1 cellular context compared by ENCODE assay signal in the genomic region with DNA sequence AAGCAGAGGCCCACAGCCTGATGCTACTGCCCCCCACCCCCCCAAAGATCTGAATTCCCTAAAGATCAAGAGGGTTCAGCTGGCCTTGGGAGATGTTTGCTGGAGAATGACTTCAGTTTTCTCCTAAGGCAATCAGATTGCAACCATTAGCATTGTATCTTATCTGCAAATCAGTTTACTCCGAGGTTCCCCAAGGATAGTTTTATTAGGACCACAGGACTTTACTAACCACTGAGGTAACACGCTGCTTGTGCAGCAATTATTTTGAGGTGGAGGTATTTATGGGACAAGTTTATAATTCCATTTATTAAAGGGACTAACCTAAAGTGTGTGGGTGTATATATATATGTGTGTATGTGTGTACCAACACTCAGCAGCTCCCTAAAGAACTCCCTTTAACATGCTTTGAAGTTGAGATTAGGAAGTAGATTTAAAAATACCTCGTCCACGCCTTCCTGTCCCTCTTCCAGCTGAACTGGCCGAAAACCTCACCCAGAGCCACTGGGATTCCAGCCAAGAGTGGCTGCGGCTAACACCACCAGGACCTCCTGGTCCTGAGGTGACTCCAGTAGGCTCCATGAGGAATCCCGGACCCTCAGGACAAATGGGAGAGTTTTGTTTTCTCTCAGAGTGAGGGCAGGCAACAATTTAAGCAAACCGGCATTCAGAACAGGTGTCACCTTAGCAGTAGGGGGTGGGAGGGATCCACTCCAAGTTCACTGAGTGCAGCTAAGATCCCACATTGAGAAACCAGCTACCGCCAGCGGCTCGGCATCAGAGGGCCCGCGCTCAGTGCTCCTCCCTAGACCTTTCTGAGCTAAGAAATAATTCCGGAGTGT.
TF ChIP-seq lines count a peak whose summit lies in the region.

No MANE protein-coding gene starts in this region.

TF ChIP-seq in K562, 482 proteins besides CTCF, POLR2A, EP300 and RAD21:
- TF ChIP-seq, protein P1, sequence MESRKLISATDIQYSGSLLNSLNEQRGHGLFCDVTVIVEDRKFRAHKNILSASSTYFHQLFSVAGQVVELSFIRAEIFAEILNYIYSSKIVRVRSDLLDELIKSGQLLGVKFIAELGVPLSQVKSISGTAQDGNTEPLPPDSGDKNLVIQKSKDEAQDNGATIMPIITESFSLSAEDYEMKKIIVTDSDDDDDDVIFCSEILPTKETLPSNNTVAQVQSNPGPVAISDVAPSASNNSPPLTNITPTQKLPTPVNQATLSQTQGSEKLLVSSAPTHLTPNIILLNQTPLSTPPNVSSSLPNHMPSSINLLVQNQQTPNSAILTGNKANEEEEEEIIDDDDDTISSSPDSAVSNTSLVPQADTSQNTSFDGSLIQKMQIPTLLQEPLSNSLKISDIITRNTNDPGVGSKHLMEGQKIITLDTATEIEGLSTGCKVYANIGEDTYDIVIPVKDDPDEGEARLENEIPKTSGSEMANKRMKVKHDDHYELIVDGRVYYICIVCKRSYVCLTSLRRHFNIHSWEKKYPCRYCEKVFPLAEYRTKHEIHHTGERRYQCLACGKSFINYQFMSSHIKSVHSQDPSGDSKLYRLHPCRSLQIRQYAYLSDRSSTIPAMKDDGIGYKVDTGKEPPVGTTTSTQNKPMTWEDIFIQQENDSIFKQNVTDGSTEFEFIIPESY (CRISPR knock-in tag; IDR thresholded peaks at IDR 0.05) = peak; percentile 97
- TF ChIP-seq PTTG1 (tag; IDR thresholded peaks at IDR 0.05; ENCODE audit: low read depth) (no peak), ATF7 (IDR thresholded peaks at IDR 0.05) (no peak)
